ENCODE assay signal across 29 cellular contexts in genomic region chr2:171772373-171772772, GRCh38.
"Had no signal": no experiment of that assay in that cellular context is flagged by ENCODE, and none has a peak within 500 bp of the region (broad histone marks: within the 10 kb centered on the region; RNA-seq: fewer than 3 reads in every experiment).

No MANE protein-coding gene starts in this region.

- H3K4me1 Mint-ChIP-seq: stimulated activated effector memory CD8-positive, alpha-beta T cell treated with anti-CD3 and anti-CD28 coated beads, Interleukin-12 subunit alpha, Interleukin-12 subunit beta, amount 100 ng/mL, for 72 hours; stimulated activated memory B cell treated with anti-CD40 and anti-IgM and Interleukin-4, amounts not matched to agents 10 μg/mL and 1 μg/mL and 100 μg/mL, for 72 hours; stimulated activated naive B cell treated with anti-CD40 and anti-IgM and Interleukin-4, amounts not matched to agents 10 μg/mL and 1 μg/mL and 100 μg/mL, for 72 hours; stimulated activated naive CD8-positive, alpha-beta T cell treated with anti-CD3 and anti-CD28 coated beads, Interleukin-15, amount 100 ng/mL, for 72 hours had no signal

- H3K4me3 ChIP-seq: stomach, suprapubic skin, testis, thoracic aorta, thyroid gland, tibial artery, tibial nerve, transverse colon, upper lobe of left lung, upper lobe of right lung, uterus, vagina had no signal

- H3K27ac ChIP-seq: stomach, suprapubic skin, testis, thoracic aorta, thyroid gland, tibial artery, tibial nerve, transverse colon, upper lobe of left lung, upper lobe of right lung, uterus, vagina had no signal

- H3K36me3 ChIP-seq: suprapubic skin, thyroid gland, transverse colon, upper lobe of left lung, upper lobe of right lung, uterus, vagina had no signal

- DNase-seq: stimulated activated CD4-positive, alpha-beta T cell treated with anti-CD3 and anti-CD28 coated beads, Interleukin-2, amount 100 ng/mL, for 48 hours; stimulated activated CD4-positive, alpha-beta T cell treated with anti-CD3 and anti-CD28 coated beads, Interleukin-4, amount 100 ng/mL, for 1 hour; stimulated activated CD4-positive, alpha-beta T cell treated with anti-CD3 and anti-CD28 coated beads, Interleukin-4, amount 100 ng/mL, for 24 hours; stimulated activated CD4-positive, alpha-beta T cell treated with anti-CD3 and anti-CD28 coated beads, Interleukin-4, amount 100 ng/mL, for 4 hours; stimulated activated CD8-positive, alpha-beta memory T cell treated with anti-CD3 and anti-CD28 coated beads, Interleukin-4, amount 100 ng/mL, for 48 hours; stimulated activated naive B cell treated with anti-CD40 and anti-IgM and Interleukin-4, amounts not matched to agents 10 μg/mL and 1 μg/mL and 100 μg/mL, for 72 hours; stimulated activated naive CD4-positive, alpha-beta T cell; stimulated activated naive CD4-positive, alpha-beta T cell treated with Interleukin-2 at 50 U/mL for 16 hours; stimulated activated naive CD8-positive, alpha-beta T cell treated with anti-CD3 and anti-CD28 coated beads, Interleukin-15, amount 100 ng/mL, for 72 hours; stimulated activated naive CD8-positive, alpha-beta T cell treated with anti-CD3 and anti-CD28 coated beads, Interleukin-15, Interleukin-2, amounts not matched to agents 100 U/mL and 50 U/mL, for 24 hours; stomach; substantia nigra; testis; thyroid gland; tibial artery; transverse colon; trophoblast cell; upper lobe of left lung; upper lobe of right lung; uterus had no signal

- H3K27me3 Mint-ChIP-seq: stimulated activated memory B cell treated with anti-CD40 and anti-IgM and Interleukin-4, amounts not matched to agents 10 μg/mL and 1 μg/mL and 100 μg/mL, for 72 hours; stimulated activated naive B cell treated with anti-CD40 and anti-IgM and Interleukin-4, amounts not matched to agents 10 μg/mL and 1 μg/mL and 100 μg/mL, for 72 hours; stimulated activated naive CD8-positive, alpha-beta T cell treated with anti-CD3 and anti-CD28 coated beads, Interleukin-15, amount 100 ng/mL, for 72 hours; stimulated activated naive CD8-positive, alpha-beta T cell treated with anti-CD3 and anti-CD28 coated beads, Interleukin-15, Interleukin-2, amounts not matched to agents 100 ng/mL and 50 ng/mL, for 24 hours; type B pancreatic cell had no signal

- H3K27me3 ChIP-seq: stomach, suprapubic skin, testis, thyroid gland, tibial artery, tibial nerve, transverse colon, upper lobe of left lung, upper lobe of right lung, uterus, vagina had no signal

- H3K9me3 ChIP-seq: testis, thoracic aorta, thyroid gland, tibial artery, transverse colon, upper lobe of left lung, upper lobe of right lung, uterus, vagina had no signal

- ATAC-seq: stimulated activated effector memory CD8-positive, alpha-beta T cell treated with anti-CD3 and anti-CD28 coated beads, Interleukin-12 subunit alpha, Interleukin-12 subunit beta, amount 100 ng/mL, for 72 hours; stimulated activated memory B cell treated with anti-CD40 and anti-IgM and Interleukin-4, amounts not matched to agents 10 μg/mL and 1 μg/mL and 100 μg/mL, for 72 hours; stimulated activated naive B cell treated with anti-CD40 and anti-IgM and Interleukin-4, amounts not matched to agents 10 μg/mL and 1 μg/mL and 100 μg/mL, for 72 hours; stimulated activated naive CD8-positive, alpha-beta T cell treated with anti-CD3 and anti-CD28 coated beads, Interleukin-15, amount 100 ng/mL, for 72 hours; stimulated activated naive CD8-positive, alpha-beta T cell treated with anti-CD3 and anti-CD28 coated beads, Interleukin-15, Interleukin-2, amounts not matched to agents 100 U/mL and 50 U/mL, for 24 hours; upper lobe of right lung had no signal

- H3K4me1 ChIP-seq: stomach, suprapubic skin, testis, thyroid gland, tibial artery, tibial nerve, transverse colon, upper lobe of left lung, upper lobe of right lung, uterus, vagina had no signal

- FAIRE-seq: urothelium cell line had no signal

- H3K4me3 Mint-ChIP-seq: stimulated activated effector memory CD8-positive, alpha-beta T cell treated with anti-CD3 and anti-CD28 coated beads, Interleukin-12 subunit alpha, Interleukin-12 subunit beta, amount 100 ng/mL, for 72 hours; stimulated activated memory B cell treated with anti-CD40 and anti-IgM and Interleukin-4, amounts not matched to agents 10 μg/mL and 1 μg/mL and 100 μg/mL, for 72 hours; stimulated activated naive B cell treated with anti-CD40 and anti-IgM and Interleukin-4, amounts not matched to agents 10 μg/mL and 1 μg/mL and 100 μg/mL, for 72 hours; stimulated activated naive CD8-positive, alpha-beta T cell treated with anti-CD3 and anti-CD28 coated beads, Interleukin-15, amount 100 ng/mL, for 72 hours; stimulated activated naive CD8-positive, alpha-beta T cell treated with anti-CD3 and anti-CD28 coated beads, Interleukin-15, Interleukin-2, amounts not matched to agents 100 ng/mL and 50 ng/mL, for 24 hours; type B pancreatic cell had no signal

- H3K36me3 Mint-ChIP-seq: stimulated activated effector memory CD8-positive, alpha-beta T cell treated with anti-CD3 and anti-CD28 coated beads, Interleukin-12 subunit alpha, Interleukin-12 subunit beta, amount 100 ng/mL, for 72 hours had no signal

- H3K27ac Mint-ChIP-seq: stimulated activated effector memory CD8-positive, alpha-beta T cell treated with anti-CD3 and anti-CD28 coated beads, Interleukin-12 subunit alpha, Interleukin-12 subunit beta, amount 100 ng/mL, for 72 hours; stimulated activated memory B cell treated with anti-CD40 and anti-IgM and Interleukin-4, amounts not matched to agents 10 μg/mL and 1 μg/mL and 100 μg/mL, for 72 hours; stimulated activated naive B cell treated with anti-CD40 and anti-IgM and Interleukin-4, amounts not matched to agents 10 μg/mL and 1 μg/mL and 100 μg/mL, for 72 hours; stimulated activated naive CD8-positive, alpha-beta T cell treated with anti-CD3 and anti-CD28 coated beads, Interleukin-15, amount 100 ng/mL, for 72 hours; stimulated activated naive CD8-positive, alpha-beta T cell treated with anti-CD3 and anti-CD28 coated beads, Interleukin-15, Interleukin-2, amounts not matched to agents 100 ng/mL and 50 ng/mL, for 24 hours; type B pancreatic cell had no signal
